In genomic region chr21:43456616-43457311, GRCh38 we compare ENCODE assay signal across 8 cellular contexts. TPM values are rescaled to one million over a fixed set of nuclear protein-coding genes. Genes with fewer than 3 reads are reported as not detected.
A peak's percentile ranks its signal among the peaks of the same experiment; 100 is the strongest.
DNase-seq lines count a peak whose midpoint lies in the region; ATAC-seq and TF ChIP-seq lines count a peak whose summit lies in the region.
"Not testable (repeated sequence)": the region's sequence is repeated elsewhere in the genome, so short reads cannot be mapped to it uniquely, and the experiment has no call there.

No MANE protein-coding gene starts in this region.

- TF ChIP-seq CTCF in CD4-positive, alpha-beta T cell (IDR thresholded peaks at IDR 0.05); gastroesophageal sphincter (IDR thresholded peaks at IDR 0.05); upper lobe of left lung (IDR thresholded peaks at IDR 0.05): not testable (repeated sequence)

- not testable (repeated sequence) for H3K27me3 Mint-ChIP-seq in CD4-positive, alpha-beta T cell; activated CD4-positive, alpha-beta T cell treated with anti-CD3 and anti-CD28 coated beads for 36 hours; activated naive CD8-positive, alpha-beta T cell treated with anti-CD3 and anti-CD28 coated beads, Interleukin-2, amount 10 ng/mL, durations not matched to agents 7 days and 5 days; memory B cell

- not testable (repeated sequence) for H3K27ac ChIP-seq in CD4-positive, alpha-beta T cell (ENCODE audit: low read depth, low read length); gastroesophageal sphincter; right cardiac atrium (ENCODE audit: low read length); upper lobe of left lung

- not testable (repeated sequence) for DNase-seq in CD4-positive, alpha-beta T cell; activated CD4-positive, alpha-beta T cell treated with anti-CD3 and anti-CD28 coated beads for 36 hours; activated naive CD8-positive, alpha-beta T cell treated with anti-CD3 and anti-CD28 coated beads, Interleukin-2, amount 10 ng/mL, durations not matched to agents 7 days and 5 days; right cardiac atrium; memory B cell (ENCODE audit: low spot score in 2 of 2); sciatic nerve (ENCODE audit: low spot score); upper lobe of left lung

- H3K4me1 Mint-ChIP-seq in CD4-positive, alpha-beta T cell (ENCODE audit: low read depth); activated CD4-positive, alpha-beta T cell treated with anti-CD3 and anti-CD28 coated beads for 36 hours; activated naive CD8-positive, alpha-beta T cell treated with anti-CD3 and anti-CD28 coated beads, Interleukin-2, amount 10 ng/mL, durations not matched to agents 7 days and 5 days; memory B cell: not testable (repeated sequence)

- not testable (repeated sequence) for TF ChIP-seq POLR2A in gastroesophageal sphincter (IDR thresholded peaks at IDR 0.05); upper lobe of left lung (IDR thresholded peaks at IDR 0.05)

- not testable (repeated sequence) for H3K9me3 ChIP-seq in CD4-positive, alpha-beta T cell (ENCODE audit: control insufficient read depth, low read length); gastroesophageal sphincter; right cardiac atrium (ENCODE audit: control insufficient read depth, low read length); upper lobe of left lung

- intact Hi-C loops in CD4-positive, alpha-beta T cell (cut with DNase I, micrococcal nuclease); activated CD4-positive, alpha-beta T cell treated with anti-CD3 and anti-CD28 coated beads for 36 hours (cut with DNase I, micrococcal nuclease); right cardiac atrium (cut with DNase I); sciatic nerve (cut with DNase I): not testable (repeated sequence)

- ATAC-seq in CD4-positive, alpha-beta T cell (ENCODE audit: poor library complexity) = peak; percentile 32
- peak; percentile 64 for ATAC-seq in activated CD4-positive, alpha-beta T cell treated with anti-CD3 and anti-CD28 coated beads for 36 hours
- ATAC-seq in activated naive CD8-positive, alpha-beta T cell treated with anti-CD3 and anti-CD28 coated beads, Interleukin-2, amount 10 ng/mL, durations not matched to agents 7 days and 5 days (ENCODE audit: low read depth) = peak; percentile 70
- ATAC-seq in gastroesophageal sphincter (peak; percentile 87), right cardiac atrium (peak; percentile 82 to 84), memory B cell (ENCODE audit: low read depth) (peak; percentile 70), sciatic nerve (peak; percentile 84), upper lobe of left lung (ENCODE audit: low FRiP score in 2 of 2) (peak; percentile 74 to 78)

- POLR2A ChIA-PET in CD4-positive, alpha-beta T cell (lab: Charles Lee); activated CD4-positive, alpha-beta T cell treated with anti-CD3 and anti-CD28 coated beads for 36 hours (lab: Charles Lee); activated naive CD8-positive, alpha-beta T cell treated with anti-CD3 and anti-CD28 coated beads, Interleukin-2, amount 10 ng/mL, durations not matched to agents 7 days and 5 days (lab: Charles Lee): not testable (repeated sequence)

- H3K36me3 Mint-ChIP-seq in CD4-positive, alpha-beta T cell (ENCODE audit: low read depth); activated CD4-positive, alpha-beta T cell treated with anti-CD3 and anti-CD28 coated beads for 36 hours (ENCODE audit: low read depth); activated naive CD8-positive, alpha-beta T cell treated with anti-CD3 and anti-CD28 coated beads, Interleukin-2, amount 10 ng/mL, durations not matched to agents 7 days and 5 days; memory B cell: not testable (repeated sequence)

- H3K4me3 Mint-ChIP-seq in CD4-positive, alpha-beta T cell; activated CD4-positive, alpha-beta T cell treated with anti-CD3 and anti-CD28 coated beads for 36 hours; activated naive CD8-positive, alpha-beta T cell treated with anti-CD3 and anti-CD28 coated beads, Interleukin-2, amount 10 ng/mL, durations not matched to agents 7 days and 5 days; memory B cell: not testable (repeated sequence)

- not testable (repeated sequence) for H3K9me3 Mint-ChIP-seq in CD4-positive, alpha-beta T cell; activated CD4-positive, alpha-beta T cell treated with anti-CD3 and anti-CD28 coated beads for 36 hours (ENCODE audit: low read depth); activated naive CD8-positive, alpha-beta T cell treated with anti-CD3 and anti-CD28 coated beads, Interleukin-2, amount 10 ng/mL, durations not matched to agents 7 days and 5 days; memory B cell

- H3K27ac Mint-ChIP-seq in CD4-positive, alpha-beta T cell; activated CD4-positive, alpha-beta T cell treated with anti-CD3 and anti-CD28 coated beads for 36 hours; activated naive CD8-positive, alpha-beta T cell treated with anti-CD3 and anti-CD28 coated beads, Interleukin-2, amount 10 ng/mL, durations not matched to agents 7 days and 5 days; memory B cell: not testable (repeated sequence)

- CTCF ChIA-PET in CD4-positive, alpha-beta T cell (lab: Charles Lee); activated CD4-positive, alpha-beta T cell treated with anti-CD3 and anti-CD28 coated beads for 36 hours (lab: Charles Lee): not testable (repeated sequence)

- no CpG with 5 or more reads among the region's 33 CpGs for WGBS in gastroesophageal sphincter (ENCODE audit: low coverage in 1 of 2), 2 donors
- no CpG with 5 or more reads among the region's 33 CpGs for WGBS in right cardiac atrium
- WGBS in upper lobe of left lung, 2 donors = no CpG with 5 or more reads among the region's 33 CpGs

- H3K4me1 ChIP-seq in gastroesophageal sphincter; right cardiac atrium (ENCODE audit: control insufficient read depth, insufficient read depth, low read length); upper lobe of left lung: not testable (repeated sequence)

- not testable (repeated sequence) for TF ChIP-seq EP300 in gastroesophageal sphincter (IDR thresholded peaks at IDR 0.05); upper lobe of left lung (IDR thresholded peaks at IDR 0.05)

- H3K36me3 ChIP-seq in gastroesophageal sphincter, upper lobe of left lung: not testable (repeated sequence)

- not testable (repeated sequence) for H3K4me3 ChIP-seq in gastroesophageal sphincter; right cardiac atrium (ENCODE audit: low read length); upper lobe of left lung

- H3K27me3 ChIP-seq in CD4-positive, alpha-beta T cell (ENCODE audit: control insufficient read depth, insufficient read depth, low read length); gastroesophageal sphincter; right cardiac atrium (ENCODE audit: control insufficient read depth, insufficient read depth); upper lobe of left lung: not testable (repeated sequence)

RNA-seq across cellular contexts. Expression of gene SIK1, which starts 29.8 kb away (rescaled TPM):
- 100 to 1,000 TPM; 314 to 317 TPM for total RNA-seq in CD4-positive, alpha-beta T cell
- total RNA-seq in activated CD4-positive, alpha-beta T cell treated with anti-CD3 and anti-CD28 coated beads for 36 hours = 1 to 10 TPM; 6.4 to 9.6 TPM
- total RNA-seq in activated naive CD8-positive, alpha-beta T cell treated with anti-CD3 and anti-CD28 coated beads, Interleukin-2, amount 10 ng/mL, durations not matched to agents 7 days and 5 days = 10 to 100 TPM; 25.9 to 31.6 TPM
- total RNA-seq in gastroesophageal sphincter = 1 to 10 TPM in 3 of 4 donors, under 1 TPM in 1; 0.93 to 8.6 (median 1.6) TPM
- total RNA-seq in right cardiac atrium = 10 to 100 TPM; 13.0 to 63.9 (median 19.4) TPM
- polyA plus RNA-seq in right cardiac atrium = 7.7 TPM
- total RNA-seq in sciatic nerve = 59.9 TPM
- total RNA-seq in upper lobe of left lung = 10 to 100 TPM in 5 of 6 donors, 1 to 10 TPM in 1; 7.8 to 77.3 (median 43.7) TPM

Comparison
In these comparisons a context has a peak if more than half of its experiments do, and no peak if none do; other contexts are left out.
1. ATAC-seq: peak in every context shown above with its lines; median percentile 87 in gastroesophageal sphincter; 84 in sciatic nerve; 83 in right cardiac atrium; 76 in upper lobe of left lung; 70 in activated naive CD8-positive, alpha-beta T cell treated with anti-CD3 and anti-CD28 coated beads, Interleukin-2, amount 10 ng/mL, durations not matched to agents 7 days and 5 days; 70 in memory B cell; 64 in activated CD4-positive, alpha-beta T cell treated with anti-CD3 and anti-CD28 coated beads for 36 hours; 32 in CD4-positive, alpha-beta T cell.